16 cellular contexts compared by ENCODE assay signal in genomic region chr9:120438111-120438510, GRCh38.
A peak's percentile ranks its signal among the peaks of the same experiment; 100 is the strongest.
DNase-seq lines count a peak whose midpoint lies in the region; ATAC-seq and TF ChIP-seq lines count a peak whose summit lies in the region.
"Had no signal": no experiment of that assay in that cellular context is flagged by ENCODE, and none has a peak within 500 bp of the region (broad histone marks: within the 10 kb centered on the region; RNA-seq: fewer than 3 reads in every experiment).

No MANE protein-coding gene starts in this region.

- TF ChIP-seq CTCF in AG10803 (conservative IDR thresholded peaks at IDR 0.05; ENCODE audit: low read length) (no peak), astrocyte of the spinal cord (IDR thresholded peaks at IDR 0.05; ENCODE audit: low read depth, low read length) (no peak), right lobe of liver (IDR thresholded peaks at IDR 0.05) (no peak)

- DNase-seq in AG10803 (ENCODE audit: low read depth) (peak; percentile 7), HCEC 1CT (peak; percentile 1), astrocyte of the spinal cord (ENCODE audit: low read depth, low spot score) (peak; percentile 14), right lobe of liver (no peak), NCI-H82 (lab: John Stamatoyannopoulos, UW) (no peak), HuH-7 (ENCODE audit: low spot score) (no peak), kidney tubule cell (ENCODE audit: low spot score) (no peak)
- DNase-seq: body of pancreas; C1 segment of cervical spinal cord; GDM1; NCI-H1694; NCI-H774; SHP77 treated with DMSO at 0.1 percent for 48 hours; stimulated activated CD4-positive, alpha-beta T cell treated with anti-CD3 and anti-CD28 coated beads, Interleukin-4, amount 100 ng/mL, for 1 hour; stimulated activated naive B cell treated with anti-CD40 and anti-IgM and Interleukin-4, amounts not matched to agents 10 μg/mL and 1 μg/mL and 100 μg/mL, for 72 hours had no signal

- H3K36me3 ChIP-seq in right lobe of liver, result peaks cover 0 to 14% (median under 1%) of the 10 kb centered on the region in 4 donors

- H3K4me3 ChIP-seq in AG10803 (ENCODE audit: low read length), result no peak overlapping the region
- H3K4me3 ChIP-seq in astrocyte of the spinal cord (ENCODE audit: low read depth, low read length), result no peak overlapping the region
- H3K4me3 ChIP-seq in right lobe of liver, result no peak overlapping the region
- H3K4me3 ChIP-seq: body of pancreas had no signal

- 36% methylated on average over 2 of the region's 2 CpGs for WGBS in right lobe of liver (ENCODE audit: insufficient coverage, low coverage, low lambda C conversion rate, missing lambda C conversion rate)

- peaks cover 0 to 8% (median 0%) of the 10 kb centered on the region in 4 donors for H3K4me1 ChIP-seq in right lobe of liver
- H3K4me1 ChIP-seq: body of pancreas had no signal

- H3K27ac ChIP-seq in right lobe of liver, result peak overlapping the region in 2 of 3 donors; percentile 9 to 42
- H3K27ac ChIP-seq: body of pancreas had no signal

- H3K27me3 ChIP-seq in right lobe of liver, result no peaks in the 10 kb centered on the region
- H3K27me3 ChIP-seq: body of pancreas had no signal

- in situ Hi-C loops in astrocyte of the spinal cord (cut with HindIII; ENCODE audit: low sequenced_read_pairs), result no loop called here

- no peak for TF ChIP-seq POLR2A in right lobe of liver (IDR thresholded peaks at IDR 0.05)

- ATAC-seq in right lobe of liver (peak; percentile 28 to 72 (median 50)), GM19397 (IDR thresholded peaks at IDR 0.05; ENCODE audit: unreplicated experiment) (no peak)
- ATAC-seq: body of pancreas; stimulated activated naive B cell treated with anti-CD40 and anti-IgM and Interleukin-4, amounts not matched to agents 10 μg/mL and 1 μg/mL and 100 μg/mL, for 72 hours had no signal

- no peaks in the 10 kb centered on the region for H3K9me3 ChIP-seq in right lobe of liver
- H3K9me3 ChIP-seq: body of pancreas had no signal

- intact Hi-C loops in right lobe of liver (cut with DNase I), result no loop called here

Comparison
In these comparisons a context has a peak if more than half of its experiments do, and no peak if none do; other contexts are left out.
1. DNase-seq: peak in AG10803 (single experiment), HCEC 1CT (single experiment) and astrocyte of the spinal cord (single experiment); none in right lobe of liver (0 of 3), NCI-H82 (single experiment), HuH-7 (single experiment) and kidney tubule cell (single experiment).